Comparison of ENCODE assay signal across 11 cellular contexts in genomic region chr5:41193462-41194166, GRCh38. TPM values are rescaled to one million over a fixed set of nuclear protein-coding genes. Genes with fewer than 3 reads are reported as not detected.
DNase-seq lines count a peak whose midpoint lies in the region; ATAC-seq and TF ChIP-seq lines count a peak whose summit lies in the region.
"Had no signal": no experiment of that assay in that cellular context is flagged by ENCODE, and none has a peak within 500 bp of the region (broad histone marks: within the 10 kb centered on the region; RNA-seq: fewer than 3 reads in every experiment).

No MANE protein-coding gene starts in this region.

- H3K9me3 ChIP-seq in liver (ENCODE audit: control insufficient read depth in 4 of 4, low read length in 3 of 4): no peaks in the 10 kb centered on the region
- no peaks in the 10 kb centered on the region for H3K9me3 ChIP-seq in thyroid gland

- intact Hi-C loops in thyroid gland (cut with DNase I): no loop called here

- TF ChIP-seq POLR2A in thyroid gland (IDR thresholded peaks at IDR 0.05): no peak

- peak overlapping the region in 1 of 2 donors; percentile 60 for H3K9ac ChIP-seq in liver (ENCODE audit: low read depth in 1 of 2, low read length in 2 of 2)

- peak; percentile 6 for DNase-seq in NCI-H1092 treated with DMSO at 0.1 percent for 48 hours (lab: John Stamatoyannopoulos, UW)
- peak; percentile 5 to 16 for DNase-seq in dermis microvascular lymphatic vessel endothelial cell (ENCODE audit: low read depth in 2 of 2)
- DNase-seq in thyroid gland: peak; percentile 92
- no peak for DNase-seq in activated CD4-positive, alpha-beta T cell treated with anti-CD3 and anti-CD28 coated beads, Interleukin-2, amount 50 U/mL, for 48 hours
- DNase-seq: H9 had no signal

- ATAC-seq in GM21529 (IDR thresholded peaks at IDR 0.05; ENCODE audit: unreplicated experiment): no peak
- ATAC-seq in GM18858 (IDR thresholded peaks at IDR 0.05; ENCODE audit: unreplicated experiment): no peak
- ATAC-seq: activated naive CD4-positive, alpha-beta T cell treated with anti-CD3 and anti-CD28 coated beads, Interleukin-2, amount 50 U/mL, for 72 hours had no signal

- 17% methylated on average over 5 of the region's 5 CpGs for WGBS in liver
- 5 to 12% methylated on average over 5 of the region's 5 CpGs for WGBS in thyroid gland, 2 donors

- peaks cover 2 to 29% (median 18%) of the 10 kb centered on the region in 4 donors for H3K36me3 ChIP-seq in liver (ENCODE audit: control insufficient read depth in 4 of 4, insufficient read depth in 3 of 4, low read depth in 1 of 4, low read length in 3 of 4)
- H3K36me3 ChIP-seq in thyroid gland: no peaks in the 10 kb centered on the region

- TF ChIP-seq CTCF in liver (IDR thresholded peaks at IDR 0.05; ENCODE audit: low read depth, low read length, missing input control) (no peak), thyroid gland (IDR thresholded peaks at IDR 0.05) (no peak)

- peak; percentile 31 to 67 for TF ChIP-seq RAD21 in liver (IDR thresholded peaks at IDR 0.05)

- H3K4me3 ChIP-seq in liver (ENCODE audit: low read depth in 1 of 3, low read length in 3 of 3) (peak overlapping the region in 1 of 3 donors; percentile 24), thyroid gland (replicated peaks in 1 of 3) (no peak overlapping the region)

- H3K4me1 ChIP-seq in liver (ENCODE audit: control insufficient read depth in 4 of 4, insufficient read depth in 4 of 4, low read length in 3 of 4) (peaks cover 5 to 39% (median 24%) of the 10 kb centered on the region in 4 donors), thyroid gland (peaks cover 0 to 13% of the 10 kb centered on the region in 2 donors)

- no peaks in the 10 kb centered on the region for H3K27me3 ChIP-seq in liver (ENCODE audit: control insufficient read depth in 4 of 4, insufficient read depth in 4 of 4, low read length in 3 of 4)
- H3K27me3 ChIP-seq in thyroid gland: no peaks in the 10 kb centered on the region

- H3K27ac ChIP-seq in liver (ENCODE audit: low read depth in 1 of 2, low read length in 2 of 2): peak overlapping the region; percentile 55 to 73
- H3K27ac ChIP-seq in thyroid gland: peak overlapping the region; percentile 36 to 66 (median 60)

TF ChIP-seq in liver, 16 proteins besides CTCF, POLR2A, EP300 and RAD21:
- TF ChIP-seq RXRA (IDR thresholded peaks at IDR 0.05) (peak; percentile 69 to 84), GABPA (IDR thresholded peaks at IDR 0.05 in 1 of 2, conservative IDR thresholded peaks at IDR 0.05 in 1 of 2) (peak in 1 of 2 donors; percentile 13), SP1 (IDR thresholded peaks at IDR 0.05) (peak; percentile 97), TAF1 (conservative IDR thresholded peaks at IDR 0.05) (peak; percentile 92), NR2F2 (IDR thresholded peaks at IDR 0.05) (peak; percentile 98), ATF3 (IDR thresholded peaks at IDR 0.05) (peak; percentile 76), MAX (IDR thresholded peaks at IDR 0.05) (peak; percentile 73), YY1 (IDR thresholded peaks at IDR 0.05) (peak; percentile 37), HNF4A (conservative IDR thresholded peaks at IDR 0.05) (peak; percentile 68 to 80), FOXA1 (IDR thresholded peaks at IDR 0.05) (peak; percentile 93), JUND (IDR thresholded peaks at IDR 0.05) (peak; percentile 62 to 76), EGR1 (IDR thresholded peaks at IDR 0.05; ENCODE audit: low read depth in 2 of 2) (peak in 1 of 2 donors; percentile 42), HNF4G (IDR thresholded peaks at IDR 0.05) (peak; percentile 66), FOXA2 (IDR thresholded peaks at IDR 0.05) (peak; percentile 96), REST (IDR thresholded peaks at IDR 0.05) (peak; percentile 21), ZBTB33 (IDR thresholded peaks at IDR 0.05) (peak; percentile 27)

RNA-seq across cellular contexts. Expression of gene C6, which starts 19.7 kb away (rescaled TPM):
- total RNA-seq in dermis microvascular lymphatic vessel endothelial cell (not detected in 2 replicates), liver (100 to 1,000 TPM; 125 to 916 TPM), thyroid gland (10 to 100 TPM in 1 of 4 donors, 1 to 10 TPM in 3; 2.2 to 15.0 (median 3.5) TPM)
- polyA plus RNA-seq in liver: 100 to 1,000 TPM; 257 to 281 TPM
- total RNA-seq: activated naive CD4-positive, alpha-beta T cell treated with anti-CD3 and anti-CD28 coated beads, Interleukin-2, amount 50 U/mL, for 72 hours; H9; T-helper 2 cell treated with Interferon-gamma antibody and Interleukin-4, amounts not matched to agents 100 ng/mL and 5 ng/mL, for 36 hours had no signal
- polyA plus RNA-seq: keratinocyte had no signal

Comparison
In these comparisons a context has a peak if more than half of its experiments do, and no peak if none do; other contexts are left out.
1. DNase-seq: peak in NCI-H1092 treated with DMSO at 0.1 percent for 48 hours (single experiment), dermis microvascular lymphatic vessel endothelial cell (2 of 2) and thyroid gland (2 of 2); none in activated CD4-positive, alpha-beta T cell treated with anti-CD3 and anti-CD28 coated beads, Interleukin-2, amount 50 U/mL, for 48 hours (0 of 2).
2. RNA of gene C6, which starts 19.7 kb away (total RNA-seq): 125 to 916 TPM in liver; 2.2 to 15.0 TPM in thyroid gland and not detected in dermis microvascular lymphatic vessel endothelial cell; every median in the first group is over 4 times any median in the second.